ENCODE assay signal across 8 cellular contexts in genomic region chr10:125048101-125048864, GRCh38.
DNase-seq lines count a peak whose midpoint lies in the region; ATAC-seq and TF ChIP-seq lines count a peak whose summit lies in the region.

No MANE protein-coding gene starts in this region.

- no peaks in the 10 kb centered on the region for H3K9me2 ChIP-seq in Karpas-422 (replicated peaks; ENCODE audit: insufficient read depth, low read length)

- H3K27me3 ChIP-seq in Karpas-422 (ENCODE audit: low read length), result no peaks in the 10 kb centered on the region
- H3K27me3 ChIP-seq in left ventricle myocardium inferior (ENCODE audit: low read depth), result no peaks in the 10 kb centered on the region

- no peaks in the 10 kb centered on the region for H3K36me3 ChIP-seq in Karpas-422 (ENCODE audit: insufficient read depth, low read length)
- no peaks in the 10 kb centered on the region for H3K36me3 ChIP-seq in left ventricle myocardium inferior

- H3K9ac ChIP-seq in Karpas-422 (ENCODE audit: low read length), result no peak overlapping the region

- H3K9me3 ChIP-seq in Karpas-422 (ENCODE audit: low read length), result no peaks in the 10 kb centered on the region
- no peaks in the 10 kb centered on the region for H3K9me3 ChIP-seq in left ventricle myocardium inferior (replicated peaks)

- H3K4me1 ChIP-seq in Karpas-422 (ENCODE audit: low read length) (no peaks in the 10 kb centered on the region), left ventricle myocardium inferior (peaks cover 90% of the 10 kb centered on the region)

- 0 out of 2 replicates have a peak, but pooled peaks cover 3% of the 10 kb centered on the region for H4K20me1 ChIP-seq in Karpas-422 (ENCODE audit: insufficient read depth, low read depth, low read length)

- H3K4me2 ChIP-seq in Karpas-422 (ENCODE audit: low read depth, low read length, poor library complexity, severe bottlenecking), result no peak overlapping the region

- no peak overlapping the region for H2AFZ ChIP-seq in Karpas-422 (ENCODE audit: low read length)

- no peaks in the 10 kb centered on the region for H3K79me2 ChIP-seq in Karpas-422 (ENCODE audit: low read length)

- intact Hi-C loops in left ventricle myocardium inferior (cut with micrococcal nuclease), result loop anchor here (10.0 kb wide), 2 partner anchors 53 to 107 kb away; no protein-coding TSS in a partner anchor

- peak; percentile 81 for ATAC-seq in GM21786 (IDR thresholded peaks at IDR 0.05; ENCODE audit: unreplicated experiment)

- no peak overlapping the region for H3K27ac ChIP-seq in Karpas-422 (ENCODE audit: low read length)
- H3K27ac ChIP-seq in left ventricle myocardium inferior (replicated peaks), result peak overlapping the region; percentile 51

- DNase-seq in GF-D8 (lab: John Stamatoyannopoulos, UW) (peak; percentile 35), Karpas-422 (peak; percentile 84), SKM-1 treated with dmso at 0.1 percent for 144 hours (lab: John Stamatoyannopoulos, UW; ENCODE audit: unreplicated experiment) (peak; percentile 54), left ventricle myocardium inferior (peak; percentile 87), retinal pigment epithelial cell (ENCODE audit: low read depth) (no peak), NCI-H1048 (lab: John Stamatoyannopoulos, UW) (no peak)
- DNase-seq in activated naive CD8-positive, alpha-beta T cell treated with anti-CD3 and anti-CD28 coated beads, Interleukin-2, amount 50 U/mL, for 16 hours (ENCODE audit: low read depth, low spot score), result peak; percentile 21

- TF ChIP-seq CTCF in left ventricle myocardium inferior (IDR thresholded peaks at IDR 0.05; ENCODE audit: borderline replicate concordance) (peak; percentile 99), retinal pigment epithelial cell (conservative IDR thresholded peaks at IDR 0.05; ENCODE audit: low read depth, low read length) (peak; percentile 99)

- H3K4me3 ChIP-seq in Karpas-422 (ENCODE audit: low read length), result no peak overlapping the region
- peak overlapping the region; percentile 7 for H3K4me3 ChIP-seq in left ventricle myocardium inferior
- no peak overlapping the region for H3K4me3 ChIP-seq in retinal pigment epithelial cell (ENCODE audit: low read length)

Comparison
In these comparisons a context has a peak if more than half of its experiments do, and no peak if none do; other contexts are left out.
1. DNase-seq: peak in GF-D8 (single experiment), Karpas-422 (single experiment), SKM-1 treated with dmso at 0.1 percent for 144 hours (single experiment), activated naive CD8-positive, alpha-beta T cell treated with anti-CD3 and anti-CD28 coated beads, Interleukin-2, amount 50 U/mL, for 16 hours (single experiment) and left ventricle myocardium inferior (single experiment); none in retinal pigment epithelial cell (single experiment) and NCI-H1048 (single experiment).